24 cellular contexts compared by ENCODE assay signal in the genomic region with DNA sequence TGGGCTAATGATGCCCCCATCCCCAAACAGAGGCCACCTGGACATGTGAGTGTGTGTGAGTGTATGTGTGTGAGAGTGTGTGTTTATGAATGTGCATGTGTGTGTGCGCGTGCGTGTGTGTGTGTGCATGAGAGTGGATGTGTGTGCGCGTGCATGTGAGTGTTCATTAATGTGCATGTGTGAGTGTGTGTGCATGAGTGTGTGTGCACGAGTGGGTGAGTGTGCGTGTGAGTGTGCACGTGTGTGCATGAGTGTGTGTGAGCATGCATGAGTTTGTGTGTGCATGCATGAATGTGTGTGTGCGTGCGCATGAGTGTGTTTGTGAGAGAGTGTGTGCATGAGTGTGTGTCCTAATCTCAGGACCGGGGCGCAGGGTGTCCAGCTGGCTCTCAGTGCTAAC. TPM values are rescaled to one million over a fixed set of nuclear protein-coding genes. Genes with fewer than 3 reads are reported as not detected.
"Had no signal": no experiment of that assay in that cellular context is flagged by ENCODE, and none has a peak within 500 bp of the region (broad histone marks: within the 10 kb centered on the region; RNA-seq: fewer than 3 reads in every experiment).

No MANE protein-coding gene starts in this region.

- H3K27me3 ChIP-seq: heart left ventricle, spleen, tibial nerve had no signal

- H3K9me3 ChIP-seq: heart left ventricle, lower lobe of right lung, psoas muscle, spleen, tibial nerve had no signal

- H3K36me3 ChIP-seq: heart left ventricle, lower lobe of right lung, spleen, tibial nerve had no signal

- DNase-seq: effector CD8-positive, alpha-beta T cell; heart left ventricle; hypothalamus; lower lobe of right lung; psoas muscle; retina; spleen; stimulated activated CD4-positive, alpha-beta T cell treated with anti-CD3 and anti-CD28 coated beads, Interleukin-15, amount 100 ng/mL, for 24 hours; stimulated activated CD4-positive, alpha-beta T cell treated with anti-CD3 and anti-CD28 coated beads, Interleukin-1b, Interleukin-23, amount 100 ng/mL, for 48 hours; stimulated activated CD4-positive, alpha-beta T cell treated with anti-CD3 and anti-CD28 coated beads, Interleukin-4, amount 100 ng/mL, for 24 hours had no signal

- ATAC-seq: heart left ventricle; sciatic nerve; stimulated activated memory B cell treated with anti-CD40 and anti-IgM and Interleukin-4, amounts not matched to agents 10 μg/mL and 1 μg/mL and 100 μg/mL, for 72 hours had no signal

- H3K27ac ChIP-seq: coronary artery, heart left ventricle, lower lobe of right lung, psoas muscle, spleen, tibial nerve had no signal

- FAIRE-seq: frontal cortex, islet of Langerhans had no signal

- H3K4me1 ChIP-seq: lower lobe of right lung, psoas muscle, spleen had no signal

- H3K4me3 ChIP-seq: coronary artery, heart left ventricle, lower lobe of right lung, psoas muscle, spleen, tibial nerve had no signal

RNA-seq across cellular contexts. Expression of gene IYD, which starts 1.3 kb away (rescaled TPM):
- total RNA-seq: chondrocyte, dermis microvascular lymphatic vessel endothelial cell, fibroblast of lung, frontal cortex, glomerular endothelial cell, mesothelial cell of epicardium, myocyte, sciatic nerve, skeletal muscle tissue, spleen, temporal lobe had no signal
- polyA plus RNA-seq: fibroblast of lung, heart left ventricle, spleen had no signal
